In genomic region chr20:49181265-49181877, GRCh38 we compare ENCODE assay signal across 2 cellular contexts.
TF ChIP-seq lines count a peak whose summit lies in the region.

No MANE protein-coding gene starts in this region.

TF ChIP-seq in GM23338, 12 proteins besides CTCF, POLR2A, EP300 and RAD21 (continued from another document):
- TF ChIP-seq, protein P1, sequence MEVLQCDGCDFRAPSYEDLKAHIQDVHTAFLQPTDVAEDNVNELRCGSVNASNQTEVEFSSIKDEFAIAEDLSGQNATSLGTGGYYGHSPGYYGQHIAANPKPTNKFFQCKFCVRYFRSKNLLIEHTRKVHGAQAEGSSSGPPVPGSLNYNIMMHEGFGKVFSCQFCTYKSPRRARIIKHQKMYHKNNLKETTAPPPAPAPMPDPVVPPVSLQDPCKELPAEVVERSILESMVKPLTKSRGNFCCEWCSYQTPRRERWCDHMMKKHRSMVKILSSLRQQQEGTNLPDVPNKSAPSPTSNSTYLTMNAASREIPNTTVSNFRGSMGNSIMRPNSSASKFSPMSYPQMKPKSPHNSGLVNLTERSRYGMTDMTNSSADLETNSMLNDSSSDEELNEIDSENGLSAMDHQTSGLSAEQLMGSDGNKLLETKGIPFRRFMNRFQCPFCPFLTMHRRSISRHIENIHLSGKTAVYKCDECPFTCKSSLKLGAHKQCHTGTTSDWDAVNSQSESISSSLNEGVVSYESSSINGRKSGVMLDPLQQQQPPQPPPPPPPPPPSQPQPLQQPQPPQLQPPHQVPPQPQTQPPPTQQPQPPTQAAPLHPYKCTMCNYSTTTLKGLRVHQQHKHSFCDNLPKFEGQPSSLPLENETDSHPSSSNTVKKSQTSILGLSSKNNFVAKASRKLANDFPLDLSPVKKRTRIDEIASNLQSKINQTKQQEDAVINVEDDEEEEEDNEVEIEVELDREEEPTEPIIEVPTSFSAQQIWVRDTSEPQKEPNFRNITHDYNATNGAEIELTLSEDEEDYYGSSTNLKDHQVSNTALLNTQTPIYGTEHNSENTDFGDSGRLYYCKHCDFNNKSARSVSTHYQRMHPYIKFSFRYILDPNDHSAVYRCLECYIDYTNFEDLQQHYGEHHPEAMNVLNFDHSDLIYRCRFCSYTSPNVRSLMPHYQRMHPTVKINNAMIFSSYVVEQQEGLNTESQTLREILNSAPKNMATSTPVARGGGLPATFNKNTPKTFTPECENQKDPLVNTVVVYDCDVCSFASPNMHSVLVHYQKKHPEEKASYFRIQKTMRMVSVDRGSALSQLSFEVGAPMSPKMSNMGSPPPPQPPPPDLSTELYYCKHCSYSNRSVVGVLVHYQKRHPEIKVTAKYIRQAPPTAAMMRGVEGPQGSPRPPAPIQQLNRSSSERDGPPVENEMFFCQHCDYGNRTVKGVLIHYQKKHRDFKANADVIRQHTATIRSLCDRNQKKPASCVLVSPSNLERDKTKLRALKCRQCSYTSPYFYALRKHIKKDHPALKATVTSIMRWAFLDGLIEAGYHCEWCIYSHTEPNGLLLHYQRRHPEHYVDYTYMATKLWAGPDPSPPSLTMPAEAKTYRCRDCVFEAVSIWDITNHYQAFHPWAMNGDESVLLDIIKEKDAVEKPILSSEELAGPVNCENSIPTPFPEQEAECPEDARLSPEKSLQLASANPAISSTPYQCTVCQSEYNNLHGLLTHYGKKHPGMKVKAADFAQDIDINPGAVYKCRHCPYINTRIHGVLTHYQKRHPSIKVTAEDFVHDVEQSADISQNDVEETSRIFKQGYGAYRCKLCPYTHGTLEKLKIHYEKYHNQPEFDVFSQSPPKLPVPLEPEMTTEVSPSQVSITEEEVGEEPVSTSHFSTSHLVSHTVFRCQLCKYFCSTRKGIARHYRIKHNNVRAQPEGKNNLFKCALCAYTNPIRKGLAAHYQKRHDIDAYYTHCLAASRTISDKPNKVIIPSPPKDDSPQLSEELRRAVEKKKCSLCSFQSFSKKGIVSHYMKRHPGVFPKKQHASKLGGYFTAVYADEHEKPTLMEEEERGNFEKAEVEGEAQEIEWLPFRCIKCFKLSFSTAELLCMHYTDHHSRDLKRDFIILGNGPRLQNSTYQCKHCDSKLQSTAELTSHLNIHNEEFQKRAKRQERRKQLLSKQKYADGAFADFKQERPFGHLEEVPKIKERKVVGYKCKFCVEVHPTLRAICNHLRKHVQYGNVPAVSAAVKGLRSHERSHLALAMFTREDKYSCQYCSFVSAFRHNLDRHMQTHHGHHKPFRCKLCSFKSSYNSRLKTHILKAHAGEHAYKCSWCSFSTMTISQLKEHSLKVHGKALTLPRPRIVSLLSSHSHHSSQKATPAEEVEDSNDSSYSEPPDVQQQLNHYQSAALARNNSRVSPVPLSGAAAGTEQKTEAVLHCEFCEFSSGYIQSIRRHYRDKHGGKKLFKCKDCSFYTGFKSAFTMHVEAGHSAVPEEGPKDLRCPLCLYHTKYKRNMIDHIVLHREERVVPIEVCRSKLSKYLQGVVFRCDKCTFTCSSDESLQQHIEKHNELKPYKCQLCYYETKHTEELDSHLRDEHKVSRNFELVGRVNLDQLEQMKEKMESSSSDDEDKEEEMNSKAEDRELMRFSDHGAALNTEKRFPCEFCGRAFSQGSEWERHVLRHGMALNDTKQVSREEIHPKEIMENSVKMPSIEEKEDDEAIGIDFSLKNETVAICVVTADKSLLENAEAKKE (CRISPR knock-in tag; IDR thresholded peaks at IDR 0.05) = no peak
- TF ChIP-seq ZNF114 (CRISPR knock-in tag; IDR thresholded peaks at IDR 0.05) (no peak), CREB1 (CRISPR knock-in tag; IDR thresholded peaks at IDR 0.05; ENCODE audit: low read depth) (no peak), POLR2AphosphoS5 (IDR thresholded peaks at IDR 0.05; ENCODE audit: low read depth) (no peak), EZH2 (IDR thresholded peaks at IDR 0.05; ENCODE audit: low read depth, unreplicated experiment) (no peak)
- TF ChIP-seq, protein P2, sequence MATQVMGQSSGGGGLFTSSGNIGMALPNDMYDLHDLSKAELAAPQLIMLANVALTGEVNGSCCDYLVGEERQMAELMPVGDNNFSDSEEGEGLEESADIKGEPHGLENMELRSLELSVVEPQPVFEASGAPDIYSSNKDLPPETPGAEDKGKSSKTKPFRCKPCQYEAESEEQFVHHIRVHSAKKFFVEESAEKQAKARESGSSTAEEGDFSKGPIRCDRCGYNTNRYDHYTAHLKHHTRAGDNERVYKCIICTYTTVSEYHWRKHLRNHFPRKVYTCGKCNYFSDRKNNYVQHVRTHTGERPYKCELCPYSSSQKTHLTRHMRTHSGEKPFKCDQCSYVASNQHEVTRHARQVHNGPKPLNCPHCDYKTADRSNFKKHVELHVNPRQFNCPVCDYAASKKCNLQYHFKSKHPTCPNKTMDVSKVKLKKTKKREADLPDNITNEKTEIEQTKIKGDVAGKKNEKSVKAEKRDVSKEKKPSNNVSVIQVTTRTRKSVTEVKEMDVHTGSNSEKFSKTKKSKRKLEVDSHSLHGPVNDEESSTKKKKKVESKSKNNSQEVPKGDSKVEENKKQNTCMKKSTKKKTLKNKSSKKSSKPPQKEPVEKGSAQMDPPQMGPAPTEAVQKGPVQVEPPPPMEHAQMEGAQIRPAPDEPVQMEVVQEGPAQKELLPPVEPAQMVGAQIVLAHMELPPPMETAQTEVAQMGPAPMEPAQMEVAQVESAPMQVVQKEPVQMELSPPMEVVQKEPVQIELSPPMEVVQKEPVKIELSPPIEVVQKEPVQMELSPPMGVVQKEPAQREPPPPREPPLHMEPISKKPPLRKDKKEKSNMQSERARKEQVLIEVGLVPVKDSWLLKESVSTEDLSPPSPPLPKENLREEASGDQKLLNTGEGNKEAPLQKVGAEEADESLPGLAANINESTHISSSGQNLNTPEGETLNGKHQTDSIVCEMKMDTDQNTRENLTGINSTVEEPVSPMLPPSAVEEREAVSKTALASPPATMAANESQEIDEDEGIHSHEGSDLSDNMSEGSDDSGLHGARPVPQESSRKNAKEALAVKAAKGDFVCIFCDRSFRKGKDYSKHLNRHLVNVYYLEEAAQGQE (IDR thresholded peaks at IDR 0.05; ENCODE audit: unreplicated experiment) = no peak
- TF ChIP-seq, protein P3, sequence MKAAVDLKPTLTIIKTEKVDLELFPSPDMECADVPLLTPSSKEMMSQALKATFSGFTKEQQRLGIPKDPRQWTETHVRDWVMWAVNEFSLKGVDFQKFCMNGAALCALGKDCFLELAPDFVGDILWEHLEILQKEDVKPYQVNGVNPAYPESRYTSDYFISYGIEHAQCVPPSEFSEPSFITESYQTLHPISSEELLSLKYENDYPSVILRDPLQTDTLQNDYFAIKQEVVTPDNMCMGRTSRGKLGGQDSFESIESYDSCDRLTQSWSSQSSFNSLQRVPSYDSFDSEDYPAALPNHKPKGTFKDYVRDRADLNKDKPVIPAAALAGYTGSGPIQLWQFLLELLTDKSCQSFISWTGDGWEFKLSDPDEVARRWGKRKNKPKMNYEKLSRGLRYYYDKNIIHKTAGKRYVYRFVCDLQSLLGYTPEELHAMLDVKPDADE (IDR thresholded peaks at IDR 0.05) = no peak

TF ChIP-seq in WTC11, 78 proteins besides CTCF, POLR2A, EP300 and RAD21 (continued from another document):
- no peak for TF ChIP-seq USF1 (CRISPR knock-in tag; IDR thresholded peaks at IDR 0.05)
- TF ChIP-seq, protein P4, sequence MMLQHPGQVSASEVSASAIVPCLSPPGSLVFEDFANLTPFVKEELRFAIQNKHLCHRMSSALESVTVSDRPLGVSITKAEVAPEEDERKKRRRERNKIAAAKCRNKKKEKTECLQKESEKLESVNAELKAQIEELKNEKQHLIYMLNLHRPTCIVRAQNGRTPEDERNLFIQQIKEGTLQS (CRISPR knock-in tag; conservative IDR thresholded peaks at IDR 0.05) = no peak
- no peak for TF ChIP-seq ERG (CRISPR knock-in tag; IDR thresholded peaks at IDR 0.05)
- no peak for TF ChIP-seq PRDM15 (CRISPR knock-in tag; IDR thresholded peaks at IDR 0.05)
